Comparison of ENCODE assay signal across 8 cellular contexts in the genomic region with DNA sequence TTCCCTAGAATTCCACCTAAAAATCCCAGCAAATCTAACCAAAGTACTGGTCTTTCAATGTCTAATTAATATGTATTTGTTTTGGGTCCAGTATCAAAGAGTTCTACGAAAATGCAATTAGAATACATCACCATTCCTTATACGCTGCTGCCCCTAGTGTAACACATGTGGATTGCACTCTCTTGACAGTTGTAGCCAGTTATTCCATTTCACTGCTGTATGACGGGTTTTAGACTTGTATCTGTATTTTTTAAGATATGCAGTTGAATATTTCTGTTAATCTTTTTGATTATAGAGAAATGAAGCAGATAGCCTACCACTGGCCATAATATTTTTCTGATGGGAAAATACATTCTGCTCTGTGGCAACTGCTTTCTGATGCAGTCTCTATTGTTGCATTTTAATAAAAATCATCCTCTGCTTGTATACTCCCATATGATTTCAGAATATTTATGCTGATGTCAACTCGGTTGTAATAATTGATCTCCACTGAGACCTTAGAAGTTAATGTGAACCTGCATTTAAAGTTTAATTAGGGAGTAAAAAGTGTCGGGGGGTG. TPM values are rescaled to one million over a fixed set of nuclear protein-coding genes. Genes with fewer than 3 reads are reported as not detected.
DNase-seq lines count a peak whose midpoint lies in the region; ATAC-seq and TF ChIP-seq lines count a peak whose summit lies in the region.

No MANE protein-coding gene starts in this region.

- H3K9me3 ChIP-seq in esophagus muscularis mucosa: no peaks in the 10 kb centered on the region

- no peak overlapping the region for H3K27ac ChIP-seq in esophagus muscularis mucosa (replicated peaks in 1 of 4)

- TF ChIP-seq POLR2A in esophagus muscularis mucosa (IDR thresholded peaks at IDR 0.05; ENCODE audit: low read depth): no peak

- no peak overlapping the region for H3K27ac Mint-ChIP-seq in activated CD4-positive, alpha-beta T cell treated with anti-CD3 and anti-CD28 coated beads, Interleukin-2, amount 10 ng/mL, durations not matched to agents 7 days and 5 days
- peak overlapping the region; percentile 89 to 93 (median 92) for H3K27ac Mint-ChIP-seq in nephron

- H3K36me3 Mint-ChIP-seq in activated CD4-positive, alpha-beta T cell treated with anti-CD3 and anti-CD28 coated beads, Interleukin-2, amount 10 ng/mL, durations not matched to agents 7 days and 5 days (ENCODE audit: low read depth): no peaks in the 10 kb centered on the region
- no peaks in the 10 kb centered on the region for H3K36me3 Mint-ChIP-seq in nephron (ENCODE audit: low read depth)

- H3K4me1 ChIP-seq in esophagus muscularis mucosa: peaks cover 0 to 6% (median 0%) of the 10 kb centered on the region in 4 donors

- ATAC-seq in GM18867 (IDR thresholded peaks at IDR 0.05; ENCODE audit: unreplicated experiment) (peak; percentile 89), GM21528 (IDR thresholded peaks at IDR 0.05; ENCODE audit: low FRiP score, unreplicated experiment) (no peak)

- DNase-seq in Caki2 (ENCODE audit: low read depth) (peak; percentile 7), NCI-H1092 treated with DMSO at 0.1 percent for 48 hours (lab: John Stamatoyannopoulos, UW) (peak; percentile 69), esophagus muscularis mucosa (ENCODE audit: extremely low spot score) (no peak), posterior vena cava (ENCODE audit: low spot score) (no peak)
- DNase-seq in activated CD4-positive, alpha-beta T cell treated with anti-CD3 and anti-CD28 coated beads, Interleukin-2, amount 10 ng/mL, durations not matched to agents 7 days and 5 days: peak; percentile 27

- CTCF ChIA-PET in activated CD4-positive, alpha-beta T cell treated with anti-CD3 and anti-CD28 coated beads, Interleukin-2, amount 10 ng/mL, durations not matched to agents 7 days and 5 days (lab: Charles Lee): no interaction called here

- peaks cover 21% of the 10 kb centered on the region for H3K4me1 Mint-ChIP-seq in activated CD4-positive, alpha-beta T cell treated with anti-CD3 and anti-CD28 coated beads, Interleukin-2, amount 10 ng/mL, durations not matched to agents 7 days and 5 days
- peaks cover 21% of the 10 kb centered on the region for H3K4me1 Mint-ChIP-seq in nephron

- no peaks in the 10 kb centered on the region for H3K36me3 ChIP-seq in esophagus muscularis mucosa

- no peak for TF ChIP-seq EP300 in esophagus muscularis mucosa (IDR thresholded peaks at IDR 0.05)

- in situ Hi-C loops in Caki2 (cut with HindIII; ENCODE audit: low pct_unique_long_range_greater_than_20kb, low sequenced_read_pairs): no loop called here

- no peaks in the 10 kb centered on the region for H3K9me3 Mint-ChIP-seq in activated CD4-positive, alpha-beta T cell treated with anti-CD3 and anti-CD28 coated beads, Interleukin-2, amount 10 ng/mL, durations not matched to agents 7 days and 5 days
- H3K9me3 Mint-ChIP-seq in nephron: peaks cover 6% of the 10 kb centered on the region

- intact Hi-C loops in esophagus muscularis mucosa (cut with DNase I): loop anchor here (5.0 to 10.0 kb wide), 2 partner anchors 163 to 415 kb away; no protein-coding TSS in a partner anchor
- intact Hi-C loops in posterior vena cava (cut with DNase I): no loop called here

- H3K27me3 Mint-ChIP-seq in activated CD4-positive, alpha-beta T cell treated with anti-CD3 and anti-CD28 coated beads, Interleukin-2, amount 10 ng/mL, durations not matched to agents 7 days and 5 days: no peaks in the 10 kb centered on the region
- H3K27me3 Mint-ChIP-seq in nephron (ENCODE audit: low read depth): no peaks in the 10 kb centered on the region

- TF ChIP-seq CTCF in esophagus muscularis mucosa (IDR thresholded peaks at IDR 0.05): peak; percentile 63 to 74 (median 71)
- peak; percentile 71 to 79 (median 71) for TF ChIP-seq CTCF in nephron (IDR thresholded peaks at IDR 0.05; ENCODE audit: unreplicated experiment in 3 of 3)

- H3K4me3 Mint-ChIP-seq in activated CD4-positive, alpha-beta T cell treated with anti-CD3 and anti-CD28 coated beads, Interleukin-2, amount 10 ng/mL, durations not matched to agents 7 days and 5 days: peak overlapping the region; percentile 58
- H3K4me3 Mint-ChIP-seq in nephron: peak overlapping the region; percentile 42 to 60 (median 51)

- no peaks in the 10 kb centered on the region for H3K27me3 ChIP-seq in esophagus muscularis mucosa

- 29% methylated on average over 5 of the region's 5 CpGs for WGBS in esophagus muscularis mucosa

- POLR2A ChIA-PET in activated CD4-positive, alpha-beta T cell treated with anti-CD3 and anti-CD28 coated beads, Interleukin-2, amount 10 ng/mL, durations not matched to agents 7 days and 5 days (lab: Charles Lee): no interaction called here

- H3K4me3 ChIP-seq in esophagus muscularis mucosa: peak overlapping the region in 2 of 4 donors; percentile 4 to 34

RNA-seq across cellular contexts. Expression of gene PAGE2B, which starts 17.1 kb away (rescaled TPM):
- total RNA-seq in Caki2 (2014; rRNA removed; shearing (Covaris generic); ENCODE audit: low replicate concordance): not detected in 2 replicates
- total RNA-seq in activated CD4-positive, alpha-beta T cell treated with anti-CD3 and anti-CD28 coated beads, Interleukin-2, amount 10 ng/mL, durations not matched to agents 7 days and 5 days: not detected
- total RNA-seq in esophagus muscularis mucosa: not detected
- total RNA-seq in posterior vena cava: not detected

RNA-seq across cellular contexts. Expression of gene ALAS2, which starts 27.0 kb away (rescaled TPM):
- total RNA-seq in Caki2 (2014; rRNA removed; shearing (Covaris generic); ENCODE audit: low replicate concordance): not detected in 2 replicates
- total RNA-seq in activated CD4-positive, alpha-beta T cell treated with anti-CD3 and anti-CD28 coated beads, Interleukin-2, amount 10 ng/mL, durations not matched to agents 7 days and 5 days: not detected
- total RNA-seq in esophagus muscularis mucosa: 10 to 100 TPM in 1 of 4 donors, 1 to 10 TPM in 2, not detected in 1; 1.9 to 30.6 (median 3.5) TPM
- total RNA-seq in posterior vena cava: 10 to 100 TPM in 1 of 2 donors, 1 to 10 TPM in 1; 4.7 to 13.1 TPM

RNA-seq across cellular contexts. Expression of gene PAGE2, which starts 31.0 kb away (rescaled TPM):
- not detected in 2 replicates for total RNA-seq in Caki2 (2014; rRNA removed; shearing (Covaris generic); ENCODE audit: low replicate concordance)
- total RNA-seq in activated CD4-positive, alpha-beta T cell treated with anti-CD3 and anti-CD28 coated beads, Interleukin-2, amount 10 ng/mL, durations not matched to agents 7 days and 5 days: not detected
- total RNA-seq in esophagus muscularis mucosa (not detected), posterior vena cava (not detected)

RNA-seq across cellular contexts. Expression of gene APEX2, which starts 57.6 kb away (rescaled TPM):
- 5.6 and 8.4 TPM in 2 replicates for total RNA-seq in Caki2 (2014; rRNA removed; shearing (Covaris generic); ENCODE audit: low replicate concordance)
- total RNA-seq in activated CD4-positive, alpha-beta T cell treated with anti-CD3 and anti-CD28 coated beads, Interleukin-2, amount 10 ng/mL, durations not matched to agents 7 days and 5 days: 10 to 100 TPM; 24.7 to 24.9 TPM
- 10 to 100 TPM in 1 of 4 donors, 1 to 10 TPM in 3; 5.4 to 10.1 (median 8.9) TPM for total RNA-seq in esophagus muscularis mucosa
- 10 to 100 TPM in 1 of 2 donors, 1 to 10 TPM in 1; 8.5 to 10.5 TPM for total RNA-seq in posterior vena cava

Comparison
In these comparisons a context has a peak if more than half of its experiments do, and no peak if none do; other contexts are left out.
1. DNase-seq: peak in Caki2 (single experiment), NCI-H1092 treated with DMSO at 0.1 percent for 48 hours (single experiment) and activated CD4-positive, alpha-beta T cell treated with anti-CD3 and anti-CD28 coated beads, Interleukin-2, amount 10 ng/mL, durations not matched to agents 7 days and 5 days (single experiment); none in esophagus muscularis mucosa (single experiment) and posterior vena cava (single experiment).